Comparison of ENCODE assay signal across 11 cellular contexts in genomic region chr1:23178414-23178813, GRCh38. TPM values are rescaled to one million over a fixed set of nuclear protein-coding genes. Genes with fewer than 3 reads are reported as not detected.
DNase-seq lines count a peak whose midpoint lies in the region; ATAC-seq and TF ChIP-seq lines count a peak whose summit lies in the region.
"Had no signal": no experiment of that assay in that cellular context is flagged by ENCODE, and none has a peak within 500 bp of the region (broad histone marks: within the 10 kb centered on the region; RNA-seq: fewer than 3 reads in every experiment).

No MANE protein-coding gene starts in this region.

- H3K9me3 ChIP-seq in HCT116 (ENCODE audit: control insufficient read depth in 1 of 2, insufficient read depth in 1 of 2, low read depth in 1 of 2, low read length in 2 of 2): no peaks in the 10 kb centered on the region
- H3K9me3 ChIP-seq in iPS-18c (ENCODE audit: control insufficient read depth, insufficient read depth, low read length): no peaks in the 10 kb centered on the region
- no peaks in the 10 kb centered on the region for H3K9me3 ChIP-seq in skeletal muscle tissue (ENCODE audit: control insufficient read depth in 3 of 3, low read length in 3 of 3)

- peaks cover 2 to 29% of the 10 kb centered on the region in 2 experiments; a peak in 3 of 4 replicates for H3K4me1 ChIP-seq in HCT116 (ENCODE audit: control insufficient read depth in 1 of 2, insufficient read depth in 2 of 2, low read length in 2 of 2)
- H3K4me1 ChIP-seq in skeletal muscle tissue (ENCODE audit: control insufficient read depth in 3 of 3, insufficient read depth in 3 of 3, low read length in 3 of 3): peaks cover 6 to 12% (median 6%) of the 10 kb centered on the region in 3 donors

- H3K36me3 ChIP-seq in HCT116 (ENCODE audit: control insufficient read depth in 1 of 2, insufficient read depth in 2 of 2, low read length in 2 of 2) (no peaks in the 10 kb centered on the region), skeletal muscle tissue (ENCODE audit: control insufficient read depth in 3 of 3, insufficient read depth in 3 of 3, low read length in 3 of 3) (no peaks in the 10 kb centered on the region)

- TF ChIP-seq POLR2A in HCT116 (IDR thresholded peaks at IDR 0.05; ENCODE audit: borderline replicate concordance, extremely low read depth, insufficient read depth, insufficient read length): no peak

- ATAC-seq in HCT116: no peak
- ATAC-seq in GM19023 (IDR thresholded peaks at IDR 0.05; ENCODE audit: unreplicated experiment): no peak

- H3K4me3 ChIP-seq in HCT116 (replicated peaks in 1 of 2; ENCODE audit: low read depth in 1 of 2, low read length in 2 of 2) (peak overlapping the region in 1 of 2 experiments; percentile 63; a peak in 2 of 4 replicates), iPS-18c (ENCODE audit: insufficient read depth, low read depth, low read length) (peak overlapping the region; percentile 71; the same call in 1 of the 2 replicates), skeletal muscle tissue (ENCODE audit: low read length in 3 of 3) (peak overlapping the region in 1 of 3 donors; percentile 78)

- RAD21 ChIA-PET in HCT116 (lab: Charles Lee; ENCODE audit: low non-redundant PET in 1 of 2, low total read pairs in 2 of 2, uncharacterized antibody in 2 of 2, unreplicated experiment in 2 of 2): no interaction called here

- no peak for TF ChIP-seq CTCF in HCT116 (IDR thresholded peaks at IDR 0.05 in 2 of 3, conservative IDR thresholded peaks at IDR 0.05 in 1 of 3; ENCODE audit: borderline replicate concordance in 1 of 3, insufficient read depth in 1 of 3, low read depth in 2 of 3, low read length in 2 of 3)

- no TSS peak for BruUV-seq in HCT116 (replicated peaks; lab: Mats Ljungman, UMichigan)

- intact Hi-C loops in HCT116 (cut with micrococcal nuclease): no loop called here

- 0 out of 2 replicates have a peak, but pooled peaks cover 4% of the 10 kb centered on the region for H3K9me2 ChIP-seq in HCT116 (ENCODE audit: insufficient read depth)

- no peaks in the 10 kb centered on the region for H4K20me1 ChIP-seq in HCT116 (ENCODE audit: insufficient read depth)

- H3K27me3 ChIP-seq in HCT116 (ENCODE audit: insufficient read depth, low read length) (no peaks in the 10 kb centered on the region), skeletal muscle tissue (ENCODE audit: control insufficient read depth in 3 of 3, insufficient read depth in 3 of 3, low read length in 3 of 3) (peaks cover 0 to 4% (median 0%) of the 10 kb centered on the region in 3 donors)

- DNase-seq in HCT116 (ENCODE audit: low read depth, low spot score): no peak
- peak; percentile 31 for DNase-seq in amniotic epithelial cell (ENCODE audit: low read depth)
- DNase-seq in LoVo (ENCODE audit: low spot score): no peak
- no peak for DNase-seq in hippocampal formation (lab: John Stamatoyannopoulos, UW)
- DNase-seq in D341Med (ENCODE audit: low spot score): no peak
- DNase-seq: SIG-M5 had no signal

- H2AFZ ChIP-seq in HCT116 (ENCODE audit: low read depth, low read length, poor library complexity, severe bottlenecking): peak overlapping the region; percentile 87

- no peak overlapping the region for H3K27ac ChIP-seq in HCT116 (ENCODE audit: low read depth, low read length)
- H3K27ac ChIP-seq in skeletal muscle tissue (ENCODE audit: low read depth, low read length): peak overlapping the region; percentile 70

- CTCF ChIA-PET in HCT116 (lab: Charles Lee): interaction anchor here (0.7 to 3.6 kb wide), 4 partner anchors 9 to 78 kb away, joined by 3 to 27 read pairs (median 6); partner anchors contain the start of gene LUZP1

- POLR2A ChIA-PET in HCT116 (lab: Charles Lee): interaction anchor here (0.6 to 0.7 kb wide), 2 partner anchors 76 to 208 kb away, joined by 3 read pairs; no protein-coding TSS in a partner anchor

- H3K79me2 ChIP-seq in HCT116 (ENCODE audit: insufficient read depth, low read length): no peaks in the 10 kb centered on the region

- no peak for TF ChIP-seq RAD21 in HCT116 (IDR thresholded peaks at IDR 0.05; ENCODE audit: low read depth)

- H3K4me2 ChIP-seq in HCT116 (ENCODE audit: low read length): peak overlapping the region; percentile 98

- H3K9ac ChIP-seq in HCT116 (ENCODE audit: low read length): no peak overlapping the region
- no peak overlapping the region for H3K9ac ChIP-seq in skeletal muscle tissue (ENCODE audit: low read depth in 1 of 3, low read length in 3 of 3)

TF ChIP-seq in HCT116, 20 proteins besides CTCF, POLR2A, EP300 and RAD21:
- no peak for TF ChIP-seq ZFX (IDR thresholded peaks at IDR 0.05)
- TF ChIP-seq ATF3 (IDR thresholded peaks at IDR 0.05): no peak
- TF ChIP-seq REST (IDR thresholded peaks at IDR 0.05; ENCODE audit: low read depth): no peak
- TF ChIP-seq EGR1 (IDR thresholded peaks at IDR 0.05; ENCODE audit: low read depth): no peak
- no peak for TF ChIP-seq SP1 (IDR thresholded peaks at IDR 0.05; ENCODE audit: low read depth)
- no peak for TF ChIP-seq EZH2phosphoT487 (IDR thresholded peaks at IDR 0.05; ENCODE audit: borderline replicate concordance)
- TF ChIP-seq TCF7L2 (IDR thresholded peaks at IDR 0.05; ENCODE audit: borderline replicate concordance, extremely low read depth, insufficient read depth, insufficient read length): no peak
- no peak for TF ChIP-seq CBX3 (IDR thresholded peaks at IDR 0.05; ENCODE audit: low read depth)
- TF ChIP-seq ZNF274 (IDR thresholded peaks at IDR 0.05; ENCODE audit: low read depth, low read length): no peak
- TF ChIP-seq YY1 (IDR thresholded peaks at IDR 0.05; ENCODE audit: extremely low read depth, insufficient replicate concordance, low read depth, low read length): no peak
- no peak for TF ChIP-seq FOSL1 (IDR thresholded peaks at IDR 0.05; ENCODE audit: low read depth)
- TF ChIP-seq JUND (IDR thresholded peaks at IDR 0.05): no peak
- no peak for TF ChIP-seq EZH2 (IDR thresholded peaks at IDR 0.05)
- TF ChIP-seq SRF (IDR thresholded peaks at IDR 0.05; ENCODE audit: low read depth): no peak
- TF ChIP-seq SIN3A (IDR thresholded peaks at IDR 0.05; ENCODE audit: low read depth): no peak
- TF ChIP-seq ZBTB33 (IDR thresholded peaks at IDR 0.05; ENCODE audit: extremely low read depth, insufficient replicate concordance, low read length): no peak
- no peak for TF ChIP-seq ELF1 (IDR thresholded peaks at IDR 0.05; ENCODE audit: borderline replicate concordance, low read depth)

RNA-seq across cellular contexts. Expression of gene LUZP1, which starts 9.8 kb away (rescaled TPM):
- 22.4 TPM for total RNA-seq in HCT116 (2021; ENCODE audit: unreplicated experiment)
- 9.2 and 10.2 TPM in 2 replicates for polyA plus RNA-seq in HCT116 (2012)
- 9.9 TPM for total RNA-seq in skeletal muscle tissue

RNA-seq across cellular contexts. Expression of gene HTR1D, which starts 38.9 kb away (rescaled TPM):
- total RNA-seq in HCT116 (2021; ENCODE audit: unreplicated experiment) (3.5 TPM), skeletal muscle tissue (not detected)
- polyA plus RNA-seq in HCT116 (2012): 2.9 and 3.4 TPM in 2 replicates
- total RNA-seq: omental fat pad had no signal
- polyA plus RNA-seq: esophagus had no signal
